In the genomic region with DNA sequence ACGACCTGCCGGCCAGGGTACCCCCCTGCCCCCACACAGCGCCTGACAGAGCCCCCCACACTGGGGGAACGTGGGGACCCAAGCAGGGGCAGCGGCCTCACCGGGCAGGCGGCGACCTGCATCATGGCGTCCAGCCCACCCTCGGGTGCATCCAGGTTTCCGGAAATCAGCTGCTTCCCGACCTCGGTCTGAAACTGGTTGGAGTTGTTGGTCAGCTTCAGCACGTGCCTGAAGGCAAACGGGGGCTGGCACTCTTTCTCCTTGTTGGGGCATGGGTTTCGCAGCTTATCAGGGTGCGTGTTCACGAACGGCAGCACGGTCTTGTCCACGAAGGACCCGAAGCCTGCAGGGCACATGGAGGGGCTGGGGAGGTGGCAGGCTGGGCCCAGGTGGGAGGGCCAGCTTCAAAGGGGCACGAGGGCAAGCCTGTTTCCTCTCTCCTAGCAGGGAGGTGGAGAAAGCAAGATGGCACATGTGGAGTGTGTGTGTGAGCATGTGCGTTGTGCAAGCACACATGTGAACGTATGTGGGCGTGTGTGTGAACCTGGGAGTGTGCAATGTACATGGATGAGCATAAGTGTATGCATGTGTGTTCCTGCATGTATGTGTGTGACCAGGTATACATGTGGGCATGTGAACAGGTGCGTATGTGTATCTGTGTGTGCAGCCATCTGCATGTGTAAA, we compare ENCODE assay signal across 20 cellular contexts.
"Had no signal": no experiment of that assay in that cellular context is flagged by ENCODE, and none has a peak within 500 bp of the region (broad histone marks: within the 10 kb centered on the region; RNA-seq: fewer than 3 reads in every experiment).

No MANE protein-coding gene starts in this region.

- H3K4me2 ChIP-seq: hepatocyte had no signal

- H3K27ac ChIP-seq: ascending aorta, breast epithelium, gastroesophageal sphincter, hepatocyte, left lung, sigmoid colon, thyroid gland, uterus had no signal

- H3K9me3 Mint-ChIP-seq: activated B cell treated with CpG ODN at 0.5 μM for 24 hours; activated naive CD8-positive, alpha-beta T cell treated with anti-CD3 and anti-CD28 coated beads, Interleukin-2, amount 50 U/mL, for 24 hours; natural killer cell treated with Interleukin-12 subunit alpha and Interleukin-12 subunit beta and Interleukin-15 and Interleukin-18, amount 100 ng/mL, for 72 hours had no signal

- ATAC-seq: activated naive CD8-positive, alpha-beta T cell treated with anti-CD3 and anti-CD28 coated beads, Interleukin-2, amount 50 U/mL, for 24 hours; gastroesophageal sphincter; left lung; natural killer cell treated with Interleukin-12 subunit alpha and Interleukin-12 subunit beta and Interleukin-15 and Interleukin-18, amount 100 ng/mL, for 72 hours; T-helper 17 cell had no signal

- H3K4me3 ChIP-seq: ascending aorta, breast epithelium, gastroesophageal sphincter, hepatocyte, left lung, sigmoid colon, thyroid gland, uterus had no signal

- H3K4me1 Mint-ChIP-seq: activated naive CD8-positive, alpha-beta T cell treated with anti-CD3 and anti-CD28 coated beads, Interleukin-2, amount 50 U/mL, for 24 hours had no signal

- H3K4me3 Mint-ChIP-seq: activated B cell treated with CpG ODN at 0.5 μM for 24 hours; activated naive CD8-positive, alpha-beta T cell treated with anti-CD3 and anti-CD28 coated beads, Interleukin-2, amount 50 U/mL, for 24 hours; natural killer cell treated with Interleukin-12 subunit alpha and Interleukin-12 subunit beta and Interleukin-15 and Interleukin-18, amount 100 ng/mL, for 72 hours; T-helper 17 cell had no signal

- H3K27me3 Mint-ChIP-seq: activated B cell treated with CpG ODN at 0.5 μM for 24 hours; activated naive CD8-positive, alpha-beta T cell treated with anti-CD3 and anti-CD28 coated beads, Interleukin-2, amount 50 U/mL, for 24 hours; natural killer cell treated with Interleukin-12 subunit alpha and Interleukin-12 subunit beta and Interleukin-15 and Interleukin-18, amount 100 ng/mL, for 72 hours; T-helper 17 cell had no signal

- H3K4me1 ChIP-seq: ascending aorta, breast epithelium, gastroesophageal sphincter, uterus had no signal

- H2AFZ ChIP-seq: hepatocyte had no signal

- DNase-seq: activated B cell treated with CpG ODN at 0.5 μM for 24 hours; activated CD4-positive, alpha-beta T cell treated with anti-CD3 and anti-CD28 coated beads for 48 hours; activated CD8-positive, alpha-beta memory T cell treated with anti-CD3 and anti-CD28 coated beads, Interleukin-2, amount 50 U/mL, for 48 hours; activated naive CD4-positive, alpha-beta T cell treated with Interleukin-2 at 50 U/mL for 16 hours; activated naive CD8-positive, alpha-beta T cell treated with anti-CD3 and anti-CD28 coated beads, Interleukin-2, amount 50 U/mL, for 24 hours; erythroblast; islet precursor cell; mesendoderm; sigmoid colon; stimulated activated CD4-positive, alpha-beta T cell treated with anti-CD3 and anti-CD28 coated beads, Interleukin-12 subunit alpha, Interleukin-12 subunit beta, amount 100 ng/mL, for 4 hours; stimulated activated CD4-positive, alpha-beta T cell treated with anti-CD3 and anti-CD28 coated beads, Interleukin-2, amount 100 ng/mL, for 24 hours; T-helper 17 cell; thyroid gland; uterus had no signal

- H3K9me3 ChIP-seq: ascending aorta, breast epithelium, gastroesophageal sphincter, left lung, sigmoid colon, thyroid gland, uterus had no signal

- H3K36me3 ChIP-seq: ascending aorta, breast epithelium, gastroesophageal sphincter, thyroid gland, uterus had no signal

- H3K27me3 ChIP-seq: ascending aorta, breast epithelium, gastroesophageal sphincter, hepatocyte, left lung, sigmoid colon, thyroid gland, uterus had no signal

- H3K27ac Mint-ChIP-seq: activated B cell treated with CpG ODN at 0.5 μM for 24 hours; activated naive CD8-positive, alpha-beta T cell treated with anti-CD3 and anti-CD28 coated beads, Interleukin-2, amount 50 U/mL, for 24 hours; natural killer cell treated with Interleukin-12 subunit alpha and Interleukin-12 subunit beta and Interleukin-15 and Interleukin-18, amount 100 ng/mL, for 72 hours; T-helper 17 cell had no signal
